12 cellular contexts compared by ENCODE assay signal in genomic region chr10:121088524-121088923, GRCh38.
A peak's percentile ranks its signal among the peaks of the same experiment; 100 is the strongest.
DNase-seq lines count a peak whose midpoint lies in the region; ATAC-seq and TF ChIP-seq lines count a peak whose summit lies in the region.
"Had no signal": no experiment of that assay in that cellular context is flagged by ENCODE, and none has a peak within 500 bp of the region (broad histone marks: within the 10 kb centered on the region; RNA-seq: fewer than 3 reads in every experiment).

No MANE protein-coding gene starts in this region.

- H3K9me3 ChIP-seq in BE2C (no peaks in the 10 kb centered on the region), SJCRH30 (replicated peaks) (no peaks in the 10 kb centered on the region)
- H3K9me3 ChIP-seq: BLaER1 had no signal

- H3K4me1 ChIP-seq in BE2C (peaks cover 29% of the 10 kb centered on the region), SJCRH30 (peaks cover 32% of the 10 kb centered on the region)

- peak; percentile 51 for TF ChIP-seq CTCF in BE2C (IDR thresholded peaks at IDR 0.05; ENCODE audit: low read depth, low read length)

- H3K36me3 ChIP-seq in BE2C (no peaks in the 10 kb centered on the region), SJCRH30 (no peaks in the 10 kb centered on the region)
- H3K36me3 ChIP-seq: BLaER1 had no signal

- no peak overlapping the region for H3K27ac ChIP-seq in SJCRH30
- H3K27ac ChIP-seq: BLaER1 had no signal

- intact Hi-C loops in Right ventricle myocardium superior (cut with DNase I), result no loop called here

- no peaks in the 10 kb centered on the region for H3K27me3 ChIP-seq in BE2C
- H3K27me3 ChIP-seq in SJCRH30, result no peaks in the 10 kb centered on the region
- H3K27me3 ChIP-seq: BLaER1 had no signal

- DNase-seq in BE2C (peak; percentile 46), HT1080 (ENCODE audit: low read depth) (peak; percentile 16), SJCRH30 (peak; percentile 63 to 80), kidney glomerular epithelial cell (lab: John Stamatoyannopoulos, UW) (peak; percentile 66), GDM1 (lab: John Stamatoyannopoulos, UW) (no peak), HK-2 (ENCODE audit: unreplicated experiment) (no peak), Right ventricle myocardium superior (no peak)
- DNase-seq: activated CD4-positive, alpha-beta memory T cell treated with anti-CD3 and anti-CD28 coated beads for 36 hours; amniotic stem cell; GOT3 had no signal

- ATAC-seq in GM19351 (IDR thresholded peaks at IDR 0.05; ENCODE audit: unreplicated experiment), result no peak
- no peak for ATAC-seq in Right ventricle myocardium superior (ENCODE audit: poor library complexity)

- H3K4me3 ChIP-seq in BE2C (ENCODE audit: low read depth, low read length) (no peak overlapping the region), SJCRH30 (no peak overlapping the region)
- H3K4me3 ChIP-seq: BLaER1 had no signal

Comparison
In these comparisons a context has a peak if more than half of its experiments do, and no peak if none do; other contexts are left out.
1. DNase-seq: peak in BE2C (single experiment), HT1080 (single experiment), SJCRH30 (2 of 2) and kidney glomerular epithelial cell (single experiment); none in GDM1 (single experiment), HK-2 (single experiment) and Right ventricle myocardium superior (single experiment).